ENCODE assay signal across 16 cellular contexts in the genomic region with DNA sequence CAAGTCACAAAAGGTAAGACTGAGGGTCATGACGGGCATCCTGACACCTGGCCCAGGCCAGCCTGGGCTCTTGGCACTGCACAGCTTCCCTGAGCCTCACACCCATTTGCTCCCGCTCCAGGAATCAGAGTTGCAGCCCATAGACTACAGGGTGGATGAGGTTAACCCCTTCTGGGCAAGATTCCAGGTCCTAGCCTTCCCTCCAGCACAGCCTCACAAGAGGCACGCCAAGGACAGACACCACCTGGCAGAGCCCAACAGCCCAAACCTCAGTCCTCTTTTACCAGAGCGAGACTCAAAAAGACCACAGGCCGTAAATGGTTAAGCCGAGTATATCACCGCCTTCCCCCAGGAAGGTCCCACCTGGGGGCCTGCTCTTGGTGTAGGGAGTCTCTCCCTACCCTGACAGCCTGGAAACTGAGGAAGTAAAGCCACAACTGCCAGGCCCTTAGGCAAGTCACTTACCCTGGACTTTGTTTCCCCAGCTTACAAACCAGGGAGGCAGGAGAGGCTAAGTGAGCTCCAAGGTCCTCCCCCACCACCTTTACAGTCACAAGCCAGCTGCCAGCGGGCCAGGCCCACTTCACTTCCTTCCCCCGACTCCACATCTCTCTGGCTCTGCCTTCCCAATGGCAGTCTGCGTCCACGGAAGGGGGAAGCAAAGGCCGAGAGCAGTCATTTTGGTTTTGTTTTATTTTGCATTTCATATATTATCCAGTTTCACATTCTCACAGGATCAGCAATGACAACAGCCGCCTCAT. TPM values are rescaled to one million over a fixed set of nuclear protein-coding genes. Genes with fewer than 3 reads are reported as not detected.
DNase-seq lines count a peak whose midpoint lies in the region; ATAC-seq and TF ChIP-seq lines count a peak whose summit lies in the region.
"Had no signal": no experiment of that assay in that cellular context is flagged by ENCODE, and none has a peak within 500 bp of the region (broad histone marks: within the 10 kb centered on the region; RNA-seq: fewer than 3 reads in every experiment).

No MANE protein-coding gene starts in this region.

- peaks cover 54 to 87% (median 82%) of the 10 kb centered on the region in 4 donors for H3K4me1 ChIP-seq in esophagus muscularis mucosa
- H3K4me1 ChIP-seq in mucosa of descending colon (ENCODE audit: low read depth) = peaks cover 4% of the 10 kb centered on the region
- peaks cover 69% of the 10 kb centered on the region for H3K4me1 ChIP-seq in stomach smooth muscle (ENCODE audit: control insufficient read depth, insufficient read depth, low read length)
- H3K4me1 ChIP-seq: suprapubic skin had no signal

- peak overlapping the region; percentile 86 to 93 (median 90) for H3K27ac ChIP-seq in esophagus muscularis mucosa (replicated peaks in 1 of 4)
- peak overlapping the region; percentile 98 for H3K27ac ChIP-seq in stomach smooth muscle (ENCODE audit: low read length)
- H3K27ac ChIP-seq: C4-2B, suprapubic skin had no signal

- ATAC-seq in mucosa of descending colon = peak; percentile 9
- no peak for ATAC-seq in HG02763 (IDR thresholded peaks at IDR 0.05; ENCODE audit: unreplicated experiment)

- H3K27me3 ChIP-seq in esophagus muscularis mucosa (no peaks in the 10 kb centered on the region), stomach smooth muscle (ENCODE audit: control insufficient read depth in 1 of 2, insufficient read depth in 2 of 2, low read length in 2 of 2) (no peaks in the 10 kb centered on the region)
- H3K27me3 ChIP-seq: suprapubic skin had no signal

- peaks cover 0 to 14% (median 8%) of the 10 kb centered on the region in 4 donors for H3K36me3 ChIP-seq in esophagus muscularis mucosa
- H3K36me3 ChIP-seq in mucosa of descending colon (ENCODE audit: low read depth) = no peaks in the 10 kb centered on the region
- peaks cover 4 to 10% of the 10 kb centered on the region in 2 donors for H3K36me3 ChIP-seq in stomach smooth muscle (ENCODE audit: control insufficient read depth in 2 of 2, insufficient read depth in 2 of 2, low read length in 2 of 2)
- H3K36me3 ChIP-seq: suprapubic skin had no signal

- peak overlapping the region; percentile 64 to 75 for H3K9ac ChIP-seq in stomach smooth muscle (ENCODE audit: low read length in 2 of 2)

- intact Hi-C loops in esophagus muscularis mucosa (cut with DNase I) (no loop called here), mucosa of descending colon (cut with DNase I, micrococcal nuclease) (loop anchor here in 1 of 2 donors (10.0 kb wide), 1 partner anchor 165 kb away; no protein-coding TSS in a partner anchor), head of caudate nucleus (cut with DNase I) (no loop called here)

- TF ChIP-seq CTCF in esophagus muscularis mucosa (IDR thresholded peaks at IDR 0.05) = peak in 1 of 3 experiments; percentile 9
- no peak for TF ChIP-seq CTCF in mucosa of descending colon (IDR thresholded peaks at IDR 0.05)

- peak; percentile 26 for DNase-seq in NCI-H1105 (lab: John Stamatoyannopoulos, UW)
- no peak for DNase-seq in esophagus muscularis mucosa (ENCODE audit: extremely low spot score)
- DNase-seq in mucosa of descending colon = no peak
- DNase-seq in head of caudate nucleus = no peak
- no peak for DNase-seq in NCI-H1436 (lab: John Stamatoyannopoulos, UW)
- DNase-seq in SKM-1 (lab: John Stamatoyannopoulos, UW; ENCODE audit: unreplicated experiment) = no peak
- DNase-seq: activated CD4-positive, CD25-positive, alpha-beta regulatory T cell treated with anti-CD3 and anti-CD28 coated beads, Interleukin-2, amount 50 U/mL, for 72 hours; activated naive CD8-positive, alpha-beta T cell treated with anti-CD3 and anti-CD28 coated beads, Interleukin-2, amount 10 ng/mL, durations not matched to agents 7 days and 5 days; cerebellar nuclear complex; NCI-H2029 had no signal

- TF ChIP-seq POLR2A in esophagus muscularis mucosa (IDR thresholded peaks at IDR 0.05; ENCODE audit: low read depth) = no peak

- no peaks in the 10 kb centered on the region for H3K9me3 ChIP-seq in esophagus muscularis mucosa
- no peaks in the 10 kb centered on the region for H3K9me3 ChIP-seq in mucosa of descending colon
- no peaks in the 10 kb centered on the region for H3K9me3 ChIP-seq in stomach smooth muscle (ENCODE audit: control insufficient read depth in 2 of 2, low read length in 2 of 2)
- H3K9me3 ChIP-seq: suprapubic skin had no signal

- H3K4me3 ChIP-seq in esophagus muscularis mucosa (peak overlapping the region; percentile 34 to 50 (median 40)), mucosa of descending colon (no peak overlapping the region), stomach smooth muscle (ENCODE audit: low read length in 2 of 2) (peak overlapping the region; percentile 15 to 66)
- H3K4me3 ChIP-seq: smooth muscle cell, suprapubic skin had no signal

- TF ChIP-seq EP300 in esophagus muscularis mucosa (IDR thresholded peaks at IDR 0.05) = no peak

- 30% methylated on average over 9 of the region's 13 CpGs for WGBS in esophagus muscularis mucosa

RNA-seq across cellular contexts. Expression of gene RBPMS2, which starts 36.0 kb away (rescaled TPM):
- 10 to 100 TPM; 27.2 to 64.1 (median 45.4) TPM for total RNA-seq in esophagus muscularis mucosa
- 100 to 1,000 TPM in 1 of 3 donors, 1 to 10 TPM in 2; 3.5 to 133 (median 6.3) TPM for total RNA-seq in mucosa of descending colon
- total RNA-seq: activated naive CD8-positive, alpha-beta T cell treated with anti-CD3 and anti-CD28 coated beads, Interleukin-2, amount 10 ng/mL, durations not matched to agents 7 days and 5 days; T-helper 1 cell treated with Interleukin-12 subunit alpha and Interleukin-12 subunit beta and Interleukin-4 antibody, amounts not matched to agents 30 ng/mL and 1 ng/mL, for 36 hours had no signal
